20 cellular contexts compared by ENCODE assay signal in the genomic region with DNA sequence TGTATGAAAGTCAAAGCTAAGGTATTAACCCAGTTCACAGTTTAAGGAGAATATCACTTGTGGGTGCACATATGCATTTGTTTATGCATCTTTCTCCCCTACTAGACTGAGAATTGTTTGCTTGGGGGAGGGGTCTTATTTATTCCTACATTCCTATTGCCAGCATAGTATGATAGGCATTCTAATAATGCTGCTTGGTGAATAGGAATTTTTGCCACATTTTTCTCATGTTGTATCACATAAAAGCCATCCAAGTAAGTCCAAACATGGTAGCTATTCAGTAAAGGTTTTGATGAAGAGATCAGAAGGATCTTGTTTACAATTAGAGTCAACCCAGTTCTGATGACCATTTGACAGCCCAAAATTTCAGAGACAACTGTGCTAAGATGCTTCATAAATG. TPM values are rescaled to one million over a fixed set of nuclear protein-coding genes. Genes with fewer than 3 reads are reported as not detected.
"Had no signal": no experiment of that assay in that cellular context is flagged by ENCODE, and none has a peak within 500 bp of the region (broad histone marks: within the 10 kb centered on the region; RNA-seq: fewer than 3 reads in every experiment).

No MANE protein-coding gene starts in this region.

- H3K9me3 Mint-ChIP-seq: natural killer cell treated with Interleukin-12 subunit alpha and Interleukin-12 subunit beta and Interleukin-15 and Interleukin-18, amount 100 ng/mL, for 72 hours; neural progenitor cell; stimulated activated effector memory CD8-positive, alpha-beta T cell treated with anti-CD3 and anti-CD28 coated beads, Interleukin-12 subunit alpha, Interleukin-12 subunit beta, amount 100 ng/mL, for 72 hours; stimulated activated naive CD8-positive, alpha-beta T cell treated with anti-CD3 and anti-CD28 coated beads, Interleukin-15, Interleukin-2, amounts not matched to agents 100 ng/mL and 50 ng/mL, for 24 hours had no signal

- H3K27me3 Mint-ChIP-seq: stimulated activated naive CD8-positive, alpha-beta T cell treated with anti-CD3 and anti-CD28 coated beads, Interleukin-15, Interleukin-2, amounts not matched to agents 100 ng/mL and 50 ng/mL, for 24 hours had no signal

- H3K27me3 ChIP-seq: neural progenitor cell, ovary, upper lobe of right lung, vagina had no signal

- H3K27ac Mint-ChIP-seq: mesothelial cell of epicardium; natural killer cell treated with Interleukin-12 subunit alpha and Interleukin-12 subunit beta and Interleukin-15 and Interleukin-18, amount 100 ng/mL, for 72 hours; neural progenitor cell; stimulated activated effector memory CD8-positive, alpha-beta T cell treated with anti-CD3 and anti-CD28 coated beads, Interleukin-12 subunit alpha, Interleukin-12 subunit beta, amount 100 ng/mL, for 72 hours; stimulated activated naive CD8-positive, alpha-beta T cell treated with anti-CD3 and anti-CD28 coated beads, Interleukin-15, Interleukin-2, amounts not matched to agents 100 ng/mL and 50 ng/mL, for 24 hours had no signal

- H3K4me3 ChIP-seq: dorsolateral prefrontal cortex, neural progenitor cell, ovary, smooth muscle cell, tibial nerve, upper lobe of right lung, vagina had no signal

- H3K4me1 Mint-ChIP-seq: mesothelial cell of epicardium; neural progenitor cell; stimulated activated effector memory CD8-positive, alpha-beta T cell treated with anti-CD3 and anti-CD28 coated beads, Interleukin-12 subunit alpha, Interleukin-12 subunit beta, amount 100 ng/mL, for 72 hours had no signal

- H3K4me1 ChIP-seq: neural progenitor cell, tibial nerve, upper lobe of right lung, vagina had no signal

- H3K9ac ChIP-seq: neural progenitor cell had no signal

- DNase-seq: cortex of kidney; dorsolateral prefrontal cortex; effector CD8-positive, alpha-beta T cell; foreskin melanocyte; head of caudate nucleus; kidney glomerular epithelial cell; nucleus accumbens; ovary; right cardiac atrium; stimulated activated CD4-positive, alpha-beta T cell treated with anti-CD3 and anti-CD28 coated beads, Interleukin-4, amount 100 ng/mL, for 1 hour; stimulated activated CD8-positive, alpha-beta memory T cell treated with anti-CD3 and anti-CD28 coated beads, Interleukin-4, amount 100 ng/mL, for 48 hours; upper lobe of right lung had no signal

- H3K4me3 Mint-ChIP-seq: mesothelial cell of epicardium; natural killer cell treated with Interleukin-12 subunit alpha and Interleukin-12 subunit beta and Interleukin-15 and Interleukin-18, amount 100 ng/mL, for 72 hours; neural progenitor cell; stimulated activated effector memory CD8-positive, alpha-beta T cell treated with anti-CD3 and anti-CD28 coated beads, Interleukin-12 subunit alpha, Interleukin-12 subunit beta, amount 100 ng/mL, for 72 hours; stimulated activated naive CD8-positive, alpha-beta T cell treated with anti-CD3 and anti-CD28 coated beads, Interleukin-15, Interleukin-2, amounts not matched to agents 100 ng/mL and 50 ng/mL, for 24 hours had no signal

- H3K36me3 Mint-ChIP-seq: mesothelial cell of epicardium; natural killer cell treated with Interleukin-12 subunit alpha and Interleukin-12 subunit beta and Interleukin-15 and Interleukin-18, amount 100 ng/mL, for 72 hours; neural progenitor cell; stimulated activated effector memory CD8-positive, alpha-beta T cell treated with anti-CD3 and anti-CD28 coated beads, Interleukin-12 subunit alpha, Interleukin-12 subunit beta, amount 100 ng/mL, for 72 hours had no signal

- H3K4me2 ChIP-seq: neural progenitor cell, smooth muscle cell had no signal

- H3K36me3 ChIP-seq: neural progenitor cell, ovary, tibial nerve, upper lobe of right lung, vagina had no signal

- H3K9me3 ChIP-seq: ovary, tibial nerve, upper lobe of right lung, vagina had no signal

- H3K27ac ChIP-seq: dorsolateral prefrontal cortex, neural progenitor cell, ovary, tibial nerve, upper lobe of right lung, vagina had no signal

- H2AFZ ChIP-seq: neural progenitor cell had no signal

RNA-seq across cellular contexts. Expression of a gene that starts 48.6 kb away (rescaled TPM):
- total RNA-seq: natural killer cell treated with Interleukin-12 subunit alpha and Interleukin-12 subunit beta and Interleukin-15 and Interleukin-18, amount 100 ng/mL, for 72 hours; smooth muscle cell had no signal
